ENCODE assay signal across 1 cellular context in genomic region chr19:46813570-46814358, GRCh38.
TF ChIP-seq lines count a peak whose summit lies in the region.

No MANE protein-coding gene starts in this region.

TF ChIP-seq in HepG2, 621 proteins besides CTCF, POLR2A, EP300 and RAD21 (continued from another document):
- TF ChIP-seq THRA (CRISPR knock-in tag; IDR thresholded peaks at IDR 0.05; ENCODE audit: borderline replicate concordance) (no peak), NFE2L2 (IDR thresholded peaks at IDR 0.05; ENCODE audit: low read length) (no peak), NFE2L1 (CRISPR knock-in tag; IDR thresholded peaks at IDR 0.05; ENCODE audit: borderline replicate concordance) (no peak), CBFB (CRISPR knock-in tag; IDR thresholded peaks at IDR 0.05) (no peak), CENPX (CRISPR knock-in tag; IDR thresholded peaks at IDR 0.05) (no peak), THAP7 (CRISPR knock-in tag; IDR thresholded peaks at IDR 0.05) (no peak), HNRNPL (IDR thresholded peaks at IDR 0.05; ENCODE audit: low read depth, low read length) (no peak), SOX13 (IDR thresholded peaks at IDR 0.05) (no peak), SOX13 (CRISPR knock-in tag; conservative IDR thresholded peaks at IDR 0.05 in 1 of 2, IDR thresholded peaks at IDR 0.05 in 1 of 2) (0 out of 4 replicates have a peak, but pooled peaks of 1 of the 2 experiments have one; percentile 29), SETDB1 (CRISPR knock-in tag; IDR thresholded peaks at IDR 0.05; ENCODE audit: borderline replicate concordance) (no peak), FOXA3 (CRISPR knock-in tag; IDR thresholded peaks at IDR 0.05) (0 out of 2 replicates have a peak, but pooled peaks have one; percentile 14), ARID2 (CRISPR knock-in tag; IDR thresholded peaks at IDR 0.05; ENCODE audit: borderline replicate concordance) (no peak), HMG20A (CRISPR knock-in tag; IDR thresholded peaks at IDR 0.05; ENCODE audit: borderline replicate concordance) (no peak), FOXP1 (IDR thresholded peaks at IDR 0.05) (no peak), FOXP1 (CRISPR knock-in tag; IDR thresholded peaks at IDR 0.05) (peak; percentile 43; the same call in 1 of the 2 replicates), ZNF329 (CRISPR knock-in tag; IDR thresholded peaks at IDR 0.05; ENCODE audit: low read depth) (no peak), ARID5B (CRISPR knock-in tag; IDR thresholded peaks at IDR 0.05) (peak; percentile 14; the same call in 1 of the 2 replicates), ZNF263 (CRISPR knock-in tag; IDR thresholded peaks at IDR 0.05) (peak; percentile 34; the same call in 1 of the 2 replicates), TAF15 (IDR thresholded peaks at IDR 0.05; ENCODE audit: low read depth, low read length, poor library complexity, severe bottlenecking) (no peak), PCBP2 (optimal IDR thresholded peaks at IDR 0.05; ENCODE audit: low read depth, low read length, poor library complexity, severe bottlenecking) (peak; percentile 90), FOXP4 (CRISPR knock-in tag; IDR thresholded peaks at IDR 0.05) (0 out of 2 replicates have a peak, but pooled peaks have one; percentile 36), MED13 (CRISPR knock-in tag; IDR thresholded peaks at IDR 0.05) (no peak), SAP130 (CRISPR knock-in tag; IDR thresholded peaks at IDR 0.05; ENCODE audit: low read depth) (peak; percentile 42; the same call in 1 of the 2 replicates), GZF1 (CRISPR knock-in tag; IDR thresholded peaks at IDR 0.05) (no peak), ELF3 (CRISPR knock-in tag; IDR thresholded peaks at IDR 0.05) (0 out of 2 replicates have a peak, but pooled peaks have one; percentile 27)
